ENCODE assay signal across 8 cellular contexts in genomic region chr21:17611414-17612022, GRCh38. TPM values are rescaled to one million over a fixed set of nuclear protein-coding genes. Genes with fewer than 3 reads are reported as not detected.
DNase-seq lines count a peak whose midpoint lies in the region; ATAC-seq lines count a peak whose summit lies in the region.

No MANE protein-coding gene starts in this region.

- peaks cover 44% of the 10 kb centered on the region for H4K20me1 ChIP-seq in BLaER1

- H4K91ac ChIP-seq in mesenchymal stem cell (ENCODE audit: low read length) = no peak overlapping the region

- peak overlapping the region in 1 of 2 experiments; percentile 26 for H3K14ac ChIP-seq in mesenchymal stem cell (ENCODE audit: low read length in 2 of 2)

- no peak overlapping the region for H2AK5ac ChIP-seq in mesenchymal stem cell (ENCODE audit: low read length, severe bottlenecking)

- H3K4me1 ChIP-seq in BLaER1 (peaks cover 17% of the 10 kb centered on the region), mesenchymal stem cell (ENCODE audit: control insufficient read depth, insufficient read depth, low read depth, low read length) (peaks cover 8% of the 10 kb centered on the region)

- H3K23ac ChIP-seq in mesenchymal stem cell (ENCODE audit: low read length in 2 of 2) = no peak overlapping the region

- DNase-seq in NCI-H69 (lab: John Stamatoyannopoulos, UW) (peak; percentile 93), mesenchymal stem cell (peak; percentile 95)
- peak; percentile 64 to 65 for DNase-seq in activated CD8-positive, alpha-beta memory T cell treated with anti-CD3 and anti-CD28 coated beads for 1 hour (ENCODE audit: extremely low read depth in 1 of 2, low read depth in 1 of 2)
- DNase-seq in effector memory CD8-positive, alpha-beta T cell = peak; percentile 74 to 82 (median 75)
- peak; percentile 71 for DNase-seq in stimulated activated CD8-positive, alpha-beta memory T cell treated with anti-CD3 and anti-CD28 coated beads, Interleukin-12 subunit alpha, Interleukin-12 subunit beta, amount 100 ng/mL, for 1 hour (ENCODE audit: low read depth)

- H3K4me3 Mint-ChIP-seq in effector memory CD8-positive, alpha-beta T cell = peak overlapping the region; percentile 91 to 93

- H2AFZ ChIP-seq in mesenchymal stem cell (ENCODE audit: low read depth, low read length) = no peak overlapping the region

- H2BK12ac ChIP-seq in mesenchymal stem cell (ENCODE audit: low read length in 2 of 2) = peak overlapping the region in 1 of 2 experiments; percentile 63

- H3K9me3 ChIP-seq in BLaER1 = no peaks in the 10 kb centered on the region
- H3K9me3 ChIP-seq in mesenchymal stem cell (ENCODE audit: control insufficient read depth, low read length) = no peaks in the 10 kb centered on the region

- ATAC-seq in GM19043 (IDR thresholded peaks at IDR 0.05; ENCODE audit: low read depth, unreplicated experiment) (peak; percentile 52), HG03342 (IDR thresholded peaks at IDR 0.05; ENCODE audit: unreplicated experiment) (peak; percentile 71)
- peak; percentile 68 for ATAC-seq in effector memory CD8-positive, alpha-beta T cell (replicated peaks)

- peaks cover 19 to 23% of the 10 kb centered on the region in 2 donors for H3K4me1 Mint-ChIP-seq in effector memory CD8-positive, alpha-beta T cell (ENCODE audit: low read depth in 2 of 2)

- H2BK120ac ChIP-seq in mesenchymal stem cell (ENCODE audit: low read depth, low read length) = peak overlapping the region; percentile 44

- H3K9me3 Mint-ChIP-seq in effector memory CD8-positive, alpha-beta T cell = no peaks in the 10 kb centered on the region

- peaks cover 20% of the 10 kb centered on the region for H3K36me3 ChIP-seq in BLaER1
- H3K36me3 ChIP-seq in mesenchymal stem cell (ENCODE audit: control insufficient read depth in 1 of 2, insufficient read depth in 2 of 2, low read depth in 1 of 2, low read length in 2 of 2) = peaks cover 0 to 23% of the 10 kb centered on the region in 2 experiments

- no peak overlapping the region for H2BK15ac ChIP-seq in mesenchymal stem cell (ENCODE audit: low read depth, poor library complexity, severe bottlenecking)

- no peaks in the 10 kb centered on the region for H3K27me3 ChIP-seq in BLaER1
- no peaks in the 10 kb centered on the region for H3K27me3 ChIP-seq in mesenchymal stem cell (ENCODE audit: control insufficient read depth in 1 of 2, insufficient read depth in 1 of 2, low read length in 2 of 2)

- peaks cover 32% of the 10 kb centered on the region for H3K36me3 Mint-ChIP-seq in effector memory CD8-positive, alpha-beta T cell (ENCODE audit: insufficient read depth)

- peaks cover 6% of the 10 kb centered on the region for H3K79me1 ChIP-seq in mesenchymal stem cell (replicated peaks; ENCODE audit: low read length, poor library complexity, severe bottlenecking)

- no peaks in the 10 kb centered on the region for H3K27me3 Mint-ChIP-seq in effector memory CD8-positive, alpha-beta T cell

- H4K8ac ChIP-seq in mesenchymal stem cell (ENCODE audit: low read length) = peak overlapping the region; percentile 75

- H3K4me3 ChIP-seq in BLaER1 = peak overlapping the region; percentile 98
- H3K4me3 ChIP-seq in mesenchymal stem cell (ENCODE audit: insufficient read depth in 1 of 2, low read depth in 1 of 2, low read length in 2 of 2) = peak overlapping the region; percentile 94 to 95

- H3K18ac ChIP-seq in mesenchymal stem cell (ENCODE audit: low read depth in 1 of 2, low read length in 2 of 2) = peak overlapping the region; percentile 85 to 97

- 0% methylated on average over 24 of the region's 26 CpGs for WGBS in mesenchymal stem cell

- peak overlapping the region; percentile 5 to 80 for H3K4ac ChIP-seq in mesenchymal stem cell (ENCODE audit: low read depth in 1 of 2, low read length in 2 of 2)

- H3K4me2 ChIP-seq in BLaER1 (peak overlapping the region; percentile 84), mesenchymal stem cell (ENCODE audit: low read length, poor library complexity, severe bottlenecking) (peak overlapping the region; percentile 73)

- H3K9ac ChIP-seq in BLaER1 (peak overlapping the region; percentile 84), mesenchymal stem cell (ENCODE audit: low read length) (peak overlapping the region; percentile 99)

- H3K27ac Mint-ChIP-seq in effector memory CD8-positive, alpha-beta T cell = peak overlapping the region; percentile 97 to 99

- H2BK5ac ChIP-seq in mesenchymal stem cell (ENCODE audit: low read depth, low read length, poor library complexity, severe bottlenecking) = no peak overlapping the region

- H3K27ac ChIP-seq in BLaER1 = peak overlapping the region; percentile 92
- peak overlapping the region; percentile 58 for H3K27ac ChIP-seq in mesenchymal stem cell (ENCODE audit: low read length, poor library complexity, severe bottlenecking)

RNA-seq across cellular contexts. Expression of gene BTG3, which starts 1.2 kb away (rescaled TPM):
- 58.5 TPM for polyA plus RNA-seq in mesenchymal stem cell (2013, experiment 1 of 2)
- 59.0 TPM for polyA plus RNA-seq in mesenchymal stem cell (2013, experiment 2 of 2)

Comparison
In these comparisons a context has a peak if more than half of its experiments do, and no peak if none do; other contexts are left out.
1. Peak in every context shown above with its lines: DNase-seq, ATAC-seq, H3K4me3 ChIP-seq and H3K27ac ChIP-seq.